8 cellular contexts compared by ENCODE assay signal in the genomic region with DNA sequence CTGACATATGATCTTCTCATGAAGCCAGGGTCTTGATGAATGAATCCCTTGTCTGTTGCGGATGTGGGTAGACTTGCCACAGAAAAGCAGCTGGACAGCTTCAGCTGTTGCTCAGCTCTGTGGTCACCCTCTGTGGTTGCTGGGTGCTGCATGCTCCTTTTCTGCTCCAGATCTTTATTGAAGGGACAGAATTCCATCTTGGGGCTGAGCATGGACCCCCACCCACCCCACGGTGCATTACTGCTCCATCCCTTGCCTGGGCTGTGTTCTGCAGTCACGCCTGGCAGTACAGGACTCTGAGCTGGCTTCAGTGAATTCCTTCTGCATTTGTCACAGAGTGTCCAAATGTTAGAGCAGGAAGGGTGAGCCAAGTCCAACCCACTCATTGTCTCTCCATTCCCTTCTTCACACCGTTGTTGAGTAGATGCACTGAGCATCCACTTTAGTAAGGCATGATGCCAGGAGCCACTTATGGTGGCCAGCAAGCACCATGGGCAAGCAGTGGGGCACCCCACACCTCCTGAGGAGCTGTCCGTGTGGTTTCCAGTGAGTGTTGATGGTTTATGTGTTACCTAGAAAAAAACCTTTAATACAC. TPM values are rescaled to one million over a fixed set of nuclear protein-coding genes. Genes with fewer than 3 reads are reported as not detected.
A peak's percentile ranks its signal among the peaks of the same experiment; 100 is the strongest.
DNase-seq lines count a peak whose midpoint lies in the region; ATAC-seq and TF ChIP-seq lines count a peak whose summit lies in the region.
"Had no signal": no experiment of that assay in that cellular context is flagged by ENCODE, and none has a peak within 500 bp of the region (broad histone marks: within the 10 kb centered on the region; RNA-seq: fewer than 3 reads in every experiment).

No MANE protein-coding gene starts in this region.

- TF ChIP-seq CTCF in HCT116 (IDR thresholded peaks at IDR 0.05 in 2 of 3, conservative IDR thresholded peaks at IDR 0.05 in 1 of 3; ENCODE audit: borderline replicate concordance in 1 of 3, insufficient read depth in 1 of 3, low read depth in 2 of 3, low read length in 2 of 3), result no peak
- TF ChIP-seq CTCF in RWPE1 (conservative IDR thresholded peaks at IDR 0.05; ENCODE audit: low read depth), result no peak
- TF ChIP-seq CTCF in foreskin keratinocyte (conservative IDR thresholded peaks at IDR 0.05), result no peak

- H3K27me3 Mint-ChIP-seq in naive thymus-derived CD8-positive, alpha-beta T cell, result peaks cover 3 to 28% (median 16%) of the 10 kb centered on the region in 5 donors

- ATAC-seq in HCT116 (peak; percentile 89), foreskin keratinocyte (peak; percentile 87)
- no peak for ATAC-seq in naive thymus-derived CD8-positive, alpha-beta T cell

- no peak for TF ChIP-seq POLR2A in HCT116 (IDR thresholded peaks at IDR 0.05; ENCODE audit: borderline replicate concordance, extremely low read depth, insufficient read depth, insufficient read length)

- H3K9ac ChIP-seq in HCT116 (ENCODE audit: low read length) (0 out of 2 replicates have a peak overlapping the region, but pooled peaks have one; percentile 9), skeletal muscle tissue (ENCODE audit: low read depth in 1 of 3, low read length in 3 of 3) (peak overlapping the region in 1 of 3 donors; percentile 10)

- RAD21 ChIA-PET in HCT116 (lab: Charles Lee; ENCODE audit: low non-redundant PET in 1 of 2, low total read pairs in 2 of 2, uncharacterized antibody in 2 of 2, unreplicated experiment in 2 of 2), result no interaction called here

- no peaks in the 10 kb centered on the region for H4K20me1 ChIP-seq in HCT116 (ENCODE audit: insufficient read depth)

- intact Hi-C loops in HCT116 (cut with micrococcal nuclease), result loop anchor here (5.0 kb wide), 1 partner anchor 908 kb away; no protein-coding TSS in a partner anchor

- POLR2A ChIA-PET in HCT116 (lab: Charles Lee), result interaction anchor here (0.6 to 1.1 kb wide), 2 partner anchors 11 to 27 kb away, joined by 3 read pairs; no protein-coding TSS in a partner anchor
- POLR2A ChIA-PET in RWPE1 (lab: Yijun Ruan, JAX; ENCODE audit: low non-redundant PET), result no interaction called here
- POLR2A ChIA-PET in naive thymus-derived CD8-positive, alpha-beta T cell (lab: Charles Lee), result no interaction called here

- peak overlapping the region; percentile 69 for H3K4me2 ChIP-seq in HCT116 (ENCODE audit: low read length)

- peaks cover 4 to 18% (median 6%) of the 10 kb centered on the region in 4 donors for H3K4me1 Mint-ChIP-seq in naive thymus-derived CD8-positive, alpha-beta T cell

- TF ChIP-seq RAD21 in HCT116 (IDR thresholded peaks at IDR 0.05; ENCODE audit: low read depth), result no peak

- H3K4me3 Mint-ChIP-seq in naive thymus-derived CD8-positive, alpha-beta T cell, result no peak overlapping the region
- H3K4me3 Mint-ChIP-seq: IgD-negative memory B cell had no signal

- H3K4me3 ChIP-seq in HCT116 (replicated peaks in 1 of 2; ENCODE audit: low read depth in 1 of 2, low read length in 2 of 2) (peak overlapping the region in 1 of 2 experiments; percentile 9; a peak in 1 of 4 replicates), skeletal muscle tissue (ENCODE audit: low read length in 3 of 3) (peak overlapping the region in 2 of 3 donors; percentile 14 to 23)

- H3K27ac Mint-ChIP-seq in naive thymus-derived CD8-positive, alpha-beta T cell, result no peak overlapping the region
- H3K27ac Mint-ChIP-seq: IgD-negative memory B cell had no signal

- no peaks in the 10 kb centered on the region for H3K79me2 ChIP-seq in HCT116 (ENCODE audit: insufficient read depth, low read length)

- peaks cover 0 to 5% (median 0%) of the 10 kb centered on the region in 3 donors for H3K36me3 Mint-ChIP-seq in naive thymus-derived CD8-positive, alpha-beta T cell
- H3K36me3 Mint-ChIP-seq: IgD-negative memory B cell had no signal

- no TSS peak for BruUV-seq in HCT116 (replicated peaks; lab: Mats Ljungman, UMichigan)

- H3K27ac ChIP-seq in HCT116 (ENCODE audit: low read depth, low read length) (no peak overlapping the region), RWPE1 (peak overlapping the region; percentile 87), foreskin keratinocyte (peak overlapping the region; percentile 31), skeletal muscle tissue (ENCODE audit: low read depth, low read length) (peak overlapping the region; percentile 27)

- H3K4me1 ChIP-seq in HCT116 (ENCODE audit: control insufficient read depth in 1 of 2, insufficient read depth in 2 of 2, low read length in 2 of 2) (peaks cover 12 to 37% of the 10 kb centered on the region in 2 experiments), foreskin keratinocyte (peaks cover 40% of the 10 kb centered on the region), skeletal muscle tissue (ENCODE audit: control insufficient read depth in 3 of 3, insufficient read depth in 3 of 3, low read length in 3 of 3) (peaks cover 18 to 40% (median 29%) of the 10 kb centered on the region in 3 donors)

- CTCF ChIA-PET in HCT116 (lab: Charles Lee) (interaction anchor here (0.8 kb wide), 1 partner anchor 11 kb away, joined by 3 read pairs; no protein-coding TSS in a partner anchor), RWPE1 (lab: Yijun Ruan, JAX) (interaction anchor here (0.6 kb wide), 1 partner anchor 849 kb away, joined by 4 read pairs; no protein-coding TSS in a partner anchor)

- no peaks in the 10 kb centered on the region for H3K9me2 ChIP-seq in HCT116 (ENCODE audit: insufficient read depth)

- H3K9me3 ChIP-seq in HCT116 (ENCODE audit: control insufficient read depth in 1 of 2, insufficient read depth in 1 of 2, low read depth in 1 of 2, low read length in 2 of 2), result no peaks in the 10 kb centered on the region
- no peaks in the 10 kb centered on the region for H3K9me3 ChIP-seq in skeletal muscle tissue (ENCODE audit: control insufficient read depth in 3 of 3, low read length in 3 of 3)

- no peaks in the 10 kb centered on the region for H3K9me3 Mint-ChIP-seq in naive thymus-derived CD8-positive, alpha-beta T cell

- H3K36me3 ChIP-seq in HCT116 (ENCODE audit: control insufficient read depth in 1 of 2, insufficient read depth in 2 of 2, low read length in 2 of 2), result no peaks in the 10 kb centered on the region
- no peaks in the 10 kb centered on the region for H3K36me3 ChIP-seq in skeletal muscle tissue (ENCODE audit: control insufficient read depth in 3 of 3, insufficient read depth in 3 of 3, low read length in 3 of 3)

- H3K27me3 ChIP-seq in HCT116 (ENCODE audit: insufficient read depth, low read length) (no peaks in the 10 kb centered on the region), foreskin keratinocyte (no peaks in the 10 kb centered on the region), skeletal muscle tissue (ENCODE audit: control insufficient read depth in 3 of 3, insufficient read depth in 3 of 3, low read length in 3 of 3) (no peaks in the 10 kb centered on the region)

- H2AFZ ChIP-seq in HCT116 (ENCODE audit: low read depth, low read length, poor library complexity, severe bottlenecking), result peak overlapping the region; percentile 24

- DNase-seq in HCT116 (ENCODE audit: low read depth, low spot score), result no peak
- peak; percentile 78 for DNase-seq in RWPE1 (ENCODE audit: low spot score)
- DNase-seq in foreskin keratinocyte, result peak; percentile 88 to 93
- DNase-seq in naive thymus-derived CD8-positive, alpha-beta T cell, result no peak
- DNase-seq in SK-N-DZ (ENCODE audit: low spot score), result no peak
- no peak for DNase-seq in activated T-cell treated with anti-CD3 and anti-CD28 coated beads, Interleukin-2, amount 50 U/mL, for 48 hours

TF ChIP-seq in HCT116, 20 proteins besides CTCF, POLR2A, EP300 and RAD21:
- TF ChIP-seq JUND (IDR thresholded peaks at IDR 0.05) (peak; percentile 53; the same call in 1 of the 2 replicates), TCF7L2 (IDR thresholded peaks at IDR 0.05; ENCODE audit: borderline replicate concordance, extremely low read depth, insufficient read depth, insufficient read length) (peak; percentile 12), CBX3 (IDR thresholded peaks at IDR 0.05; ENCODE audit: low read depth) (no peak), YY1 (IDR thresholded peaks at IDR 0.05; ENCODE audit: extremely low read depth, insufficient replicate concordance, low read depth, low read length) (peak; percentile 7), FOSL1 (IDR thresholded peaks at IDR 0.05; ENCODE audit: low read depth) (peak; percentile 62), ZFX (IDR thresholded peaks at IDR 0.05) (no peak)

RNA-seq across cellular contexts. Expression of gene ITGB6, which starts 14.5 kb away (rescaled TPM):
- total RNA-seq in HCT116 (2021; ENCODE audit: unreplicated experiment) (0.12 TPM), foreskin keratinocyte (41.2 and 113 TPM in 2 replicates), skeletal muscle tissue (17.2 TPM)
- polyA plus RNA-seq in HCT116 (2012), result 0.08 and 0.09 TPM in 2 replicates
- polyA plus RNA-seq in foreskin keratinocyte, result 13.9 and 31.2 TPM in 2 replicates
- not detected for total RNA-seq in naive thymus-derived CD8-positive, alpha-beta T cell
- polyA plus RNA-seq in naive thymus-derived CD8-positive, alpha-beta T cell, result not detected
- not detected in 2 replicates for polyA plus RNA-seq in SK-N-DZ (2014; cell fraction: cytosol; rRNA removed)
- not detected in 2 replicates for polyA plus RNA-seq in SK-N-DZ (2014; cell fraction: nucleus; rRNA removed)
- polyA plus RNA-seq: IgD-negative memory B cell had no signal

Comparison
In these comparisons a context has a peak if more than half of its experiments do, and no peak if none do; other contexts are left out.
1. ATAC-seq: peak in HCT116 (single experiment) and foreskin keratinocyte (single experiment); none in naive thymus-derived CD8-positive, alpha-beta T cell (0 of 2).
2. DNase-seq: peak in RWPE1 (single experiment) and foreskin keratinocyte (2 of 2); none in HCT116 (single experiment), naive thymus-derived CD8-positive, alpha-beta T cell (0 of 10), SK-N-DZ (single experiment) and activated T-cell treated with anti-CD3 and anti-CD28 coated beads, Interleukin-2, amount 50 U/mL, for 48 hours (0 of 2).
3. RNA of gene ITGB6, which starts 14.5 kb away (total RNA-seq): 41.2 to 113 TPM in foreskin keratinocyte and 17.2 TPM in skeletal muscle tissue (single experiment); 0.12 TPM in HCT116 (single experiment) and not detected in naive thymus-derived CD8-positive, alpha-beta T cell; every median in the first group is over 10 times any median in the second.